ENCODE assay signal across 12 cellular contexts in the genomic region with DNA sequence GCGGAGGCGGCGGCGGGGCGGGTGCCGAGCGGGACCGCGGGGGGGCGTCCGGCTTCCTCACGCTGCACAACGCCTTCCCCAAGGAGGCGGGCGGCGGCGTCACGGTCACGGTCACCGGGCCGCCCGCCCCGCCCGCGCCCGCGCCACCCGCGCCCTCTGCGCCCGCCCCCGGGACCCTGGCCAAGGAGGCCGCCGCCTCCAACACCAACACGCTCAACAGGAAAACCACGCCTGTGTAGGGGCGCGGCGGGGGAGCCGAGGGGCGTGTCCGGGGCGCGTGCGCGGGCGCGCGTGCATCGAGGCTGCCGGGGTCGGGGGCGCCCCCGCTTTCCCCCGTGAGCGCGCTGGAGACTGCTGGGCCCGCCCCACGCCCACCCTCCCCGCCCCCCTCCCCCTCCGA. TPM values are rescaled to one million over a fixed set of nuclear protein-coding genes. Genes with fewer than 3 reads are reported as not detected.
DNase-seq lines count a peak whose midpoint lies in the region; ATAC-seq and TF ChIP-seq lines count a peak whose summit lies in the region.
"Had no signal": no experiment of that assay in that cellular context is flagged by ENCODE, and none has a peak within 500 bp of the region (broad histone marks: within the 10 kb centered on the region; RNA-seq: fewer than 3 reads in every experiment).

No MANE protein-coding gene starts in this region.

- CTCF ChIA-PET in Caco-2 (lab: Charles Lee) = no interaction called here

- no peak overlapping the region for H3K4me3 Mint-ChIP-seq in Caco-2 (ENCODE audit: unreplicated experiment)
- H3K4me3 Mint-ChIP-seq in nephron progenitor cell = no peak overlapping the region

- H3K36me3 ChIP-seq in Caco-2 (ENCODE audit: control insufficient read depth, insufficient read depth, low read length) (no peaks in the 10 kb centered on the region), esophagus (ENCODE audit: control insufficient read depth in 2 of 2, insufficient read depth in 2 of 2, low read length in 1 of 2) (no peaks in the 10 kb centered on the region)

- H3K4me3 ChIP-seq in Caco-2 (ENCODE audit: low read depth, low read length) (peak overlapping the region; percentile 27), esophagus (ENCODE audit: low read depth in 1 of 2, low read length in 2 of 2) (peak overlapping the region; percentile 11 to 35)
- H3K4me3 ChIP-seq: SK-N-MC had no signal

- H3K36me3 Mint-ChIP-seq in Caco-2 (ENCODE audit: insufficient read depth, unreplicated experiment) (no peaks in the 10 kb centered on the region), nephron progenitor cell (ENCODE audit: low read depth) (no peaks in the 10 kb centered on the region)

- no TSS peak for BruUV-seq in Caco-2 (replicated peaks; lab: Mats Ljungman, UMichigan)

- H3K4me1 ChIP-seq in Caco-2 (no peaks in the 10 kb centered on the region), esophagus (ENCODE audit: control insufficient read depth in 2 of 2, insufficient read depth in 2 of 2, low read length in 1 of 2) (peaks cover 4 to 14% of the 10 kb centered on the region in 2 donors)

- H3K9me3 Mint-ChIP-seq in Caco-2 (ENCODE audit: unreplicated experiment) = peaks cover 22% of the 10 kb centered on the region
- H3K9me3 Mint-ChIP-seq in nephron progenitor cell = peaks cover 15% of the 10 kb centered on the region

- intact Hi-C loops in Caco-2 (cut with micrococcal nuclease; ENCODE audit: unreplicated experiment) = loop anchor here (1.0 kb wide), 1 partner anchor 92 kb away; no protein-coding TSS in a partner anchor

- 2% methylated on average over 24 to 59 of the region's 61 CpGs for WGBS in esophagus, 2 donors

- H3K9me3 ChIP-seq in Caco-2 (no peaks in the 10 kb centered on the region), esophagus (ENCODE audit: control insufficient read depth in 2 of 2, insufficient read depth in 1 of 2, low read depth in 1 of 2, low read length in 1 of 2) (peaks cover 4 to 31% of the 10 kb centered on the region in 2 donors)

- ATAC-seq in GM18870 (IDR thresholded peaks at IDR 0.05; ENCODE audit: unreplicated experiment) = no peak
- no peak for ATAC-seq in HG03196 (IDR thresholded peaks at IDR 0.05; ENCODE audit: unreplicated experiment)
- no peak for ATAC-seq in HG03135 (IDR thresholded peaks at IDR 0.05; ENCODE audit: unreplicated experiment)

- no peaks in the 10 kb centered on the region for H3K4me1 Mint-ChIP-seq in Caco-2 (ENCODE audit: low read depth, unreplicated experiment)
- H3K4me1 Mint-ChIP-seq in nephron progenitor cell = peaks cover 26% of the 10 kb centered on the region

- no peak for DNase-seq in Caco-2
- peak; percentile 41 for DNase-seq in M059J (ENCODE audit: low read depth)
- DNase-seq in nephron progenitor cell = peak; percentile 66
- DNase-seq in NK-92 (lab: John Stamatoyannopoulos, UW; ENCODE audit: unreplicated experiment) = no peak
- DNase-seq: NCI-H1092 treated with DMSO at 0.1 percent for 48 hours, occipital lobe had no signal

- H3K27ac ChIP-seq in esophagus (ENCODE audit: low read depth in 2 of 2, low read length in 1 of 2) = no peak overlapping the region
- H3K27ac ChIP-seq: SK-N-MC had no signal

- H3K27me3 Mint-ChIP-seq in Caco-2 (ENCODE audit: insufficient read depth, unreplicated experiment) (no peaks in the 10 kb centered on the region), nephron progenitor cell (ENCODE audit: low read depth, poor library complexity) (peaks cover 46% of the 10 kb centered on the region)

- POLR2A ChIA-PET in Caco-2 (lab: Charles Lee) = no interaction called here

- H3K27ac Mint-ChIP-seq in Caco-2 (ENCODE audit: unreplicated experiment) (no peak overlapping the region), nephron progenitor cell (no peak overlapping the region)

- H3K27me3 ChIP-seq in Caco-2 (replicated peaks; ENCODE audit: control insufficient read depth, insufficient read depth, low read length) (no peaks in the 10 kb centered on the region), esophagus (ENCODE audit: control insufficient read depth in 1 of 2, insufficient read depth in 2 of 2, low read length in 2 of 2) (peaks cover 0 to 23% of the 10 kb centered on the region in 2 donors)

- no peak for TF ChIP-seq CTCF in Caco-2 (IDR thresholded peaks at IDR 0.05; ENCODE audit: insufficient read depth in 1 of 2, low read depth in 1 of 2, low read length in 1 of 2, severe bottlenecking in 1 of 2, unreplicated experiment in 1 of 2)
- TF ChIP-seq CTCF in nephron progenitor cell (IDR thresholded peaks at IDR 0.05) = no peak

RNA-seq across cellular contexts. Expression of a gene that starts 8.8 kb away (rescaled TPM):
- total RNA-seq in Caco-2 (2022) = 1.4 and 1.6 TPM in 2 replicates
- total RNA-seq in M059J (2014; rRNA removed; shearing (Covaris generic)) = 0.07 and 0.12 TPM in 2 replicates
- polyA plus RNA-seq in esophagus = not detected

RNA-seq across cellular contexts. Expression of a gene that starts 19.9 kb away (rescaled TPM):
- total RNA-seq in Caco-2 (2022) = 0.91 and 1.1 TPM in 2 replicates
- 0.15 TPM in 1 of 2 replicates, not detected in the other for total RNA-seq in M059J (2014; rRNA removed; shearing (Covaris generic))
- polyA plus RNA-seq in esophagus = under 1 TPM; 0.01 to 0.04 TPM
- total RNA-seq: bronchial epithelial cell had no signal

Comparison
In these comparisons a context has a peak if more than half of its experiments do, and no peak if none do; other contexts are left out.
1. DNase-seq: peak in M059J (single experiment) and nephron progenitor cell (single experiment); none in Caco-2 (0 of 2) and NK-92 (single experiment).